In the genomic region with DNA sequence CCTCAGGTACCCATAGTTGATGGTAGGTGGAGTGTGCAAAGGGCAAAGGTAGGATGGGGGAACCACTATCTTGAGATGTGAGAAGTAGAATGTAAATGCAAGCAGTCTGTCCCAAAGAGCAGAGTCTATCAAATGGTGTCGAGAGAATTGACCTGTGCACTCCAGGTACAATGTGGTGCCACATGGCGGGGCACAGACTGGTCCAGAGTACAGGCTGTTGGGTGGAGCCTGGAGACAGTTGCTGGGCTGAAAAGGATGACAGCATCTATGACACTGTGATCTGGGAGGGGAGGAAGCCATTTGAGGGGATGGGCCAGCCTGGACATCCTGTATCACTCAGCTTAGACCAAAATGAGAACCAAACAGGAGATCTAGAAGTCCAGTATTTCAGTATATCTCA, we compare ENCODE assay signal across 33 cellular contexts.
"Had no signal": no experiment of that assay in that cellular context is flagged by ENCODE, and none has a peak within 500 bp of the region (broad histone marks: within the 10 kb centered on the region; RNA-seq: fewer than 3 reads in every experiment).

No MANE protein-coding gene starts in this region.

- H3K9me3 ChIP-seq: adrenal gland, body of pancreas, breast epithelium had no signal

- H3K4me3 ChIP-seq: adrenal gland, body of pancreas, breast epithelium, K562, PC-9 had no signal

- H3K36me3 ChIP-seq: adrenal gland, breast epithelium had no signal

- H3K27me3 Mint-ChIP-seq: activated B cell treated with CpG ODN at 0.5 μM for 24 hours; activated CD4-positive, alpha-beta memory T cell treated with anti-CD3 and anti-CD28 coated beads for 36 hours had no signal

- H3K4me1 Mint-ChIP-seq: activated B cell treated with CpG ODN at 0.5 μM for 24 hours had no signal

- H3K27ac Mint-ChIP-seq: activated B cell treated with CpG ODN at 0.5 μM for 24 hours; activated CD4-positive, alpha-beta memory T cell treated with anti-CD3 and anti-CD28 coated beads for 36 hours; activated T-helper 1 cell treated with anti-CD3 and anti-CD28 coated beads, Interleukin-12 subunit alpha, Interleukin-12 subunit beta, Interleukin-2, Interleukin-4 antibody, amounts not matched to agents 30 ng/mL and 10 ng/mL and 1 ng/mL, durations not matched to agents 14 hours and 24 hours and 36 hours had no signal

- H3K9me3 Mint-ChIP-seq: activated B cell treated with CpG ODN at 0.5 μM for 24 hours; activated CD4-positive, alpha-beta memory T cell treated with anti-CD3 and anti-CD28 coated beads for 36 hours; activated T-cell treated with anti-CD3 and anti-CD28 coated beads, Interleukin-2, amount 50 U/mL, for 4 hours; activated T-helper 1 cell treated with anti-CD3 and anti-CD28 coated beads, Interleukin-12 subunit alpha, Interleukin-12 subunit beta, Interleukin-2, Interleukin-4 antibody, amounts not matched to agents 30 ng/mL and 10 ng/mL and 1 ng/mL, durations not matched to agents 14 hours and 24 hours and 36 hours had no signal

- H3K4me1 ChIP-seq: adrenal gland, body of pancreas, breast epithelium had no signal

- H3K4me3 Mint-ChIP-seq: activated B cell treated with CpG ODN at 0.5 μM for 24 hours; activated CD4-positive, alpha-beta memory T cell treated with anti-CD3 and anti-CD28 coated beads for 36 hours; activated T-cell treated with anti-CD3 and anti-CD28 coated beads, Interleukin-2, amount 50 U/mL, for 4 hours; activated T-helper 1 cell treated with anti-CD3 and anti-CD28 coated beads, Interleukin-12 subunit alpha, Interleukin-12 subunit beta, Interleukin-2, Interleukin-4 antibody, amounts not matched to agents 30 ng/mL and 10 ng/mL and 1 ng/mL, durations not matched to agents 14 hours and 24 hours and 36 hours had no signal

- H3K27ac ChIP-seq: adrenal gland, body of pancreas, breast epithelium, PC-9, VCaP had no signal

- DNase-seq: activated B cell treated with CpG ODN at 0.5 μM for 24 hours; activated CD4-positive, alpha-beta memory T cell treated with anti-CD3 and anti-CD28 coated beads for 36 hours; activated CD4-positive, alpha-beta T cell treated with anti-CD3 and anti-CD28 coated beads for 4 hours; activated CD4-positive, alpha-beta T cell treated with anti-CD3 and anti-CD28 coated beads, Interleukin-2, amount 50 U/mL, for 1 hour; activated CD4-positive, CD25-positive, alpha-beta regulatory T cell treated with anti-CD3 and anti-CD28 coated beads, Interleukin-2, amount 50 U/mL, for 72 hours; activated CD8-positive, alpha-beta memory T cell treated with anti-CD3 and anti-CD28 coated beads, Interleukin-2, amount 50 U/mL, for 4 hours; activated effector memory CD4-positive, alpha-beta T cell treated with anti-CD3 and anti-CD28 coated beads, Interleukin-2, amount 50 U/mL, for 16 hours; activated naive CD4-positive, alpha-beta T cell; activated naive CD4-positive, alpha-beta T cell treated with anti-CD3 and anti-CD28 coated beads, Interleukin-2, amount 50 U/mL, for 16 hours; activated T-cell treated with anti-CD3 and anti-CD28 coated beads for 4 hours; activated T-cell treated with anti-CD3 and anti-CD28 coated beads, Interleukin-2, amount 50 U/mL, for 4 hours; adrenal gland; body of pancreas; NCI-H1092 treated with DMSO at 0.1 percent for 48 hours; NCI-H1417; NCI-H146; NCI-H187 treated with DMSO at 0.1 percent for 48 hours; NCI-H2081; NCI-H2171 treated with DMSO at 0.1 percent for 48 hours; NCI-H226; NCI-H446 treated with DMSO at 0.1 percent for 48 hours; NCI-H524 treated with DMSO at 0.1 percent for 48 hours; PC-9; Right ventricle myocardium superior; SW 1271; T-helper 1 cell; T-helper 2 cell; T-helper 9 cell had no signal

- H3K4me2 ChIP-seq: PC-9 had no signal

- FAIRE-seq: astrocyte, K562 had no signal

- H3K27me3 ChIP-seq: adrenal gland, body of pancreas, breast epithelium had no signal

- ATAC-seq: activated T-cell treated with anti-CD3 and anti-CD28 coated beads, Interleukin-2, amount 50 U/mL, for 4 hours; body of pancreas; K562 had no signal
